In the genomic region with DNA sequence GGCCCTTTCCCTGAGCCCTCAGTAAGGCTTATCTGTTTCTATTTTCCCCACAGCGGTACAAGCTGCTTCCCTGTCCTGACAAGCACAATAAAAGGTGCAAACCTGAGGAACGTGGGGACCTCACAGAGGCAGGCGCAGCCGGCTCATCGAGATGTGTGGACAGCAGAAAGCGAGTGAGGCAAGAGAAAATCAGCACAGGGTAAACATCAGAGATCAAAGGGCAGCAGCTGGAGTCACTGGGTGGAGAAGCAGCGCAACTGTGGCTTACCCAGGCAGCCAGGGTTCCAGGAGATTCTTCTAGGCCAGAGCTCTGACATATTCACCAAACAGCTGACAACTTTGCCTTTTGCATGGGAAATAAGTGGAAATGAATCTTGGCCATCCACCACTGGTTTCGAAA, we compare ENCODE assay signal across 1 cellular context.
TF ChIP-seq lines count a peak whose summit lies in the region.

No MANE protein-coding gene starts in this region.

TF ChIP-seq in HepG2, 621 proteins besides CTCF, POLR2A, EP300 and RAD21 (continued from another document and continues in another):
- TF ChIP-seq, protein P1, sequence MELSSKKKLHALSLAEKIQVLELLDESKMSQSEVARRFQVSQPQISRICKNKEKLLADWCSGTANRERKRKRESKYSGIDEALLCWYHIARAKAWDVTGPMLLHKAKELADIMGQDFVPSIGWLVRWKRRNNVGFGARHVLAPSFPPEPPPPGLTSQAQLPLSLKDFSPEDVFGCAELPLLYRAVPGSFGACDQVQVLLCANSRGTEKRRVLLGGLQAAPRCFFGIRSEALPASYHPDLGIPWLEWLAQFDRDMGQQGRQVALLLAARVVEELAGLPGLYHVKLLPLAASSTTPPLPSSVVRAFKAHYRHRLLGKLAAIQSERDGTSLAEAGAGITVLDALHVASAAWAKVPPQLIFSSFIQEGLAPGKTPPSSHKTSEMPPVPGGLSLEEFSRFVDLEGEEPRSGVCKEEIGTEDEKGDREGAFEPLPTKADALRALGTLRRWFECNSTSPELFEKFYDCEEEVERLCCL (CRISPR knock-in tag; IDR thresholded peaks at IDR 0.05; ENCODE audit: borderline replicate concordance) = no peak
- TF ChIP-seq MIER2 (CRISPR knock-in tag; IDR thresholded peaks at IDR 0.05) (peak; percentile 67; the same call in 1 of the 2 replicates), TSC22D2 (CRISPR knock-in tag; IDR thresholded peaks at IDR 0.05; ENCODE audit: borderline replicate concordance) (0 out of 2 replicates have a peak, but pooled peaks have one; percentile 48), CBX2 (IDR thresholded peaks at IDR 0.05; ENCODE audit: low read depth, low read length) (no peak), CBX2 (CRISPR knock-in tag; IDR thresholded peaks at IDR 0.05; ENCODE audit: low read depth) (no peak), CBFB (CRISPR knock-in tag; IDR thresholded peaks at IDR 0.05) (0 out of 2 replicates have a peak, but pooled peaks have one; percentile 45), PITX1 (CRISPR knock-in tag; IDR thresholded peaks at IDR 0.05) (0 out of 2 replicates have a peak, but pooled peaks have one; percentile 46), GTF3A (CRISPR knock-in tag; conservative IDR thresholded peaks at IDR 0.05) (no peak), ZNF550 (CRISPR knock-in tag; IDR thresholded peaks at IDR 0.05; ENCODE audit: borderline replicate concordance) (no peak), ETV6 (CRISPR knock-in tag; conservative IDR thresholded peaks at IDR 0.05) (no peak), ZNF615 (CRISPR knock-in tag; IDR thresholded peaks at IDR 0.05; ENCODE audit: borderline replicate concordance) (no peak), HNRNPH1 (optimal IDR thresholded peaks at IDR 0.05; ENCODE audit: low read depth, low read length) (no peak), ZNF350 (CRISPR knock-in tag; IDR thresholded peaks at IDR 0.05; ENCODE audit: borderline replicate concordance, low read depth) (no peak), BRD4 (CRISPR knock-in tag; IDR thresholded peaks at IDR 0.05) (no peak), ZNF496 (CRISPR knock-in tag; IDR thresholded peaks at IDR 0.05; ENCODE audit: insufficient replicate concordance) (no peak), ZNF235 (CRISPR knock-in tag; IDR thresholded peaks at IDR 0.05; ENCODE audit: borderline replicate concordance) (no peak), ZBTB21 (CRISPR knock-in tag; IDR thresholded peaks at IDR 0.05) (no peak), ZNF224 (CRISPR knock-in tag; IDR thresholded peaks at IDR 0.05) (no peak), SSRP1 (CRISPR knock-in tag; IDR thresholded peaks at IDR 0.05) (no peak), ZNF616 (CRISPR knock-in tag; IDR thresholded peaks at IDR 0.05; ENCODE audit: low read depth) (no peak), ZNF878 (CRISPR knock-in tag; IDR thresholded peaks at IDR 0.05) (peak; percentile 29; the same call in 1 of the 2 replicates), ZNF629 (CRISPR knock-in tag; conservative IDR thresholded peaks at IDR 0.05) (peak; percentile 57), NFE2 (CRISPR knock-in tag; IDR thresholded peaks at IDR 0.05) (no peak), ZNF792 (CRISPR knock-in tag; IDR thresholded peaks at IDR 0.05) (no peak), HIVEP1 (CRISPR knock-in tag; IDR thresholded peaks at IDR 0.05) (no peak), ZMAT3 (CRISPR knock-in tag; conservative IDR thresholded peaks at IDR 0.05) (0 out of 2 replicates have a peak, but pooled peaks have one; percentile 42), NR2F2 (IDR thresholded peaks at IDR 0.05; ENCODE audit: borderline replicate concordance, low read depth) (peak; percentile 85), PPARG (CRISPR knock-in tag; conservative IDR thresholded peaks at IDR 0.05) (no peak), MAFF (IDR thresholded peaks at IDR 0.05; ENCODE audit: low read depth, low read length) (no peak), SATB2 (CRISPR knock-in tag; IDR thresholded peaks at IDR 0.05) (no peak), NONO (IDR thresholded peaks at IDR 0.05) (no peak), NONO (CRISPR knock-in tag; conservative IDR thresholded peaks at IDR 0.05) (peak; percentile 49; the same call in 1 of the 2 replicates)
- TF ChIP-seq, protein P2, sequence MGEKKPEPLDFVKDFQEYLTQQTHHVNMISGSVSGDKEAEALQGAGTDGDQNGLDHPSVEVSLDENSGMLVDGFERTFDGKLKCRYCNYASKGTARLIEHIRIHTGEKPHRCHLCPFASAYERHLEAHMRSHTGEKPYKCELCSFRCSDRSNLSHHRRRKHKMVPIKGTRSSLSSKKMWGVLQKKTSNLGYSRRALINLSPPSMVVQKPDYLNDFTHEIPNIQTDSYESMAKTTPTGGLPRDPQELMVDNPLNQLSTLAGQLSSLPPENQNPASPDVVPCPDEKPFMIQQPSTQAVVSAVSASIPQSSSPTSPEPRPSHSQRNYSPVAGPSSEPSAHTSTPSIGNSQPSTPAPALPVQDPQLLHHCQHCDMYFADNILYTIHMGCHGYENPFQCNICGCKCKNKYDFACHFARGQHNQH (CRISPR knock-in tag; IDR thresholded peaks at IDR 0.05) = 0 out of 2 replicates have a peak, but pooled peaks have one; percentile 37
- TF ChIP-seq, protein P3, sequence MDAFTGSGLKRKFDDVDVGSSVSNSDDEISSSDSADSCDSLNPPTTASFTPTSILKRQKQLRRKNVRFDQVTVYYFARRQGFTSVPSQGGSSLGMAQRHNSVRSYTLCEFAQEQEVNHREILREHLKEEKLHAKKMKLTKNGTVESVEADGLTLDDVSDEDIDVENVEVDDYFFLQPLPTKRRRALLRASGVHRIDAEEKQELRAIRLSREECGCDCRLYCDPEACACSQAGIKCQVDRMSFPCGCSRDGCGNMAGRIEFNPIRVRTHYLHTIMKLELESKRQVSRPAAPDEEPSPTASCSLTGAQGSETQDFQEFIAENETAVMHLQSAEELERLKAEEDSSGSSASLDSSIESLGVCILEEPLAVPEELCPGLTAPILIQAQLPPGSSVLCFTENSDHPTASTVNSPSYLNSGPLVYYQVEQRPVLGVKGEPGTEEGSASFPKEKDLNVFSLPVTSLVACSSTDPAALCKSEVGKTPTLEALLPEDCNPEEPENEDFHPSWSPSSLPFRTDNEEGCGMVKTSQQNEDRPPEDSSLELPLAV (CRISPR knock-in tag; conservative IDR thresholded peaks at IDR 0.05; ENCODE audit: low read depth) = no peak
- TF ChIP-seq, protein P4, sequence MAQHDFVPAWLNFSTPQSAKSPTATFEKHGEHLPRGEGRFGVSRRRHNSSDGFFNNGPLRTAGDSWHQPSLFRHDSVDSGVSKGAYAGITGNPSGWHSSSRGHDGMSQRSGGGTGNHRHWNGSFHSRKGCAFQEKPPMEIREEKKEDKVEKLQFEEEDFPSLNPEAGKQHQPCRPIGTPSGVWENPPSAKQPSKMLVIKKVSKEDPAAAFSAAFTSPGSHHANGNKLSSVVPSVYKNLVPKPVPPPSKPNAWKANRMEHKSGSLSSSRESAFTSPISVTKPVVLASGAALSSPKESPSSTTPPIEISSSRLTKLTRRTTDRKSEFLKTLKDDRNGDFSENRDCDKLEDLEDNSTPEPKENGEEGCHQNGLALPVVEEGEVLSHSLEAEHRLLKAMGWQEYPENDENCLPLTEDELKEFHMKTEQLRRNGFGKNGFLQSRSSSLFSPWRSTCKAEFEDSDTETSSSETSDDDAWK (CRISPR knock-in tag; IDR thresholded peaks at IDR 0.05) = no peak
- TF ChIP-seq, protein P5, sequence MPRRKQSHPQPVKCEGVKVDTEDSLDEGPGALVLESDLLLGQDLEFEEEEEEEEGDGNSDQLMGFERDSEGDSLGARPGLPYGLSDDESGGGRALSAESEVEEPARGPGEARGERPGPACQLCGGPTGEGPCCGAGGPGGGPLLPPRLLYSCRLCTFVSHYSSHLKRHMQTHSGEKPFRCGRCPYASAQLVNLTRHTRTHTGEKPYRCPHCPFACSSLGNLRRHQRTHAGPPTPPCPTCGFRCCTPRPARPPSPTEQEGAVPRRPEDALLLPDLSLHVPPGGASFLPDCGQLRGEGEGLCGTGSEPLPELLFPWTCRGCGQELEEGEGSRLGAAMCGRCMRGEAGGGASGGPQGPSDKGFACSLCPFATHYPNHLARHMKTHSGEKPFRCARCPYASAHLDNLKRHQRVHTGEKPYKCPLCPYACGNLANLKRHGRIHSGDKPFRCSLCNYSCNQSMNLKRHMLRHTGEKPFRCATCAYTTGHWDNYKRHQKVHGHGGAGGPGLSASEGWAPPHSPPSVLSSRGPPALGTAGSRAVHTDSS (CRISPR knock-in tag; conservative IDR thresholded peaks at IDR 0.05) = no peak
- TF ChIP-seq, protein P6, sequence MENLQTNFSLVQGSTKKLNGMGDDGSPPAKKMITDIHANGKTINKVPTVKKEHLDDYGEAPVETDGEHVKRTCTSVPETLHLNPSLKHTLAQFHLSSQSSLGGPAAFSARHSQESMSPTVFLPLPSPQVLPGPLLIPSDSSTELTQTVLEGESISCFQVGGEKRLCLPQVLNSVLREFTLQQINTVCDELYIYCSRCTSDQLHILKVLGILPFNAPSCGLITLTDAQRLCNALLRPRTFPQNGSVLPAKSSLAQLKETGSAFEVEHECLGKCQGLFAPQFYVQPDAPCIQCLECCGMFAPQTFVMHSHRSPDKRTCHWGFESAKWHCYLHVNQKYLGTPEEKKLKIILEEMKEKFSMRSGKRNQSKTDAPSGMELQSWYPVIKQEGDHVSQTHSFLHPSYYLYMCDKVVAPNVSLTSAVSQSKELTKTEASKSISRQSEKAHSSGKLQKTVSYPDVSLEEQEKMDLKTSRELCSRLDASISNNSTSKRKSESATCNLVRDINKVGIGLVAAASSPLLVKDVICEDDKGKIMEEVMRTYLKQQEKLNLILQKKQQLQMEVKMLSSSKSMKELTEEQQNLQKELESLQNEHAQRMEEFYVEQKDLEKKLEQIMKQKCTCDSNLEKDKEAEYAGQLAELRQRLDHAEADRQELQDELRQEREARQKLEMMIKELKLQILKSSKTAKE (CRISPR knock-in tag; IDR thresholded peaks at IDR 0.05; ENCODE audit: borderline replicate concordance) = no peak
- TF ChIP-seq, protein P7, sequence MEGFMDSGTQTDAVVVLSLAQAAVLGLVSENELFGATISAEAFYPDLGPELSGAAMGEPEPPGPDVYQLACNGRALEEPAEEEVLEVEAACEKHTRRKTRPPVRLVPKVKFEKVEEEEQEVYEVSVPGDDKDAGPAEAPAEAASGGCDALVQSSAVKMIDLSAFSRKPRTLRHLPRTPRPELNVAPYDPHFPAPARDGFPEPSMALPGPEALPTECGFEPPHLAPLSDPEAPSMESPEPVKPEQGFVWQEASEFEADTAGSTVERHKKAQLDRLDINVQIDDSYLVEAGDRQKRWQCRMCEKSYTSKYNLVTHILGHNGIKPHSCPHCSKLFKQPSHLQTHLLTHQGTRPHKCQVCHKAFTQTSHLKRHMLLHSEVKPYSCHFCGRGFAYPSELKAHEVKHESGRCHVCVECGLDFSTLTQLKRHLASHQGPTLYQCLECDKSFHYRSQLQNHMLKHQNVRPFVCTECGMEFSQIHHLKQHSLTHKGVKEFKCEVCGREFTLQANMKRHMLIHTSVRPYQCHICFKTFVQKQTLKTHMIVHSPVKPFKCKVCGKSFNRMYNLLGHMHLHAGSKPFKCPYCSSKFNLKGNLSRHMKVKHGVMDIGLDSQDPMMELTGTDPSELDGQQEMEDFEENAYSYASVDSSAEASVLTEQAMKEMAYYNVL (CRISPR knock-in tag; IDR thresholded peaks at IDR 0.05; ENCODE audit: borderline replicate concordance) = peak; percentile 51; the same call in 1 of the 2 replicates
- TF ChIP-seq, protein P8, sequence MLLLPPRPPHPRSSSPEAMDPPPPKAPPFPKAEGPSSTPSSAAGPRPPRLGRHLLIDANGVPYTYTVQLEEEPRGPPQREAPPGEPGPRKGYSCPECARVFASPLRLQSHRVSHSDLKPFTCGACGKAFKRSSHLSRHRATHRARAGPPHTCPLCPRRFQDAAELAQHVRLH (CRISPR knock-in tag; IDR thresholded peaks at IDR 0.05; ENCODE audit: borderline replicate concordance, low read depth) = no peak
- TF ChIP-seq, protein P9, sequence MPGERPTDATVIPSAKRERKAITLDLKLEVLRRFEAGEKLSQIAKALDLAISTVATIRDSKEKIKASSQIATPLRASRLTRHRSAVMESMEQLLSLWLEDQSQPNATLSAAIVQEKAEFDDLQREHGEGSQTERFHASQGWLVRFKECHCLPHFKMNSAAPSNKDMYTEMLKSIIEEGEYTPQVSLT (CRISPR knock-in tag; IDR thresholded peaks at IDR 0.05; ENCODE audit: borderline replicate concordance, low read depth) = no peak
